ENCODE assay signal across 8 cellular contexts in the genomic region with DNA sequence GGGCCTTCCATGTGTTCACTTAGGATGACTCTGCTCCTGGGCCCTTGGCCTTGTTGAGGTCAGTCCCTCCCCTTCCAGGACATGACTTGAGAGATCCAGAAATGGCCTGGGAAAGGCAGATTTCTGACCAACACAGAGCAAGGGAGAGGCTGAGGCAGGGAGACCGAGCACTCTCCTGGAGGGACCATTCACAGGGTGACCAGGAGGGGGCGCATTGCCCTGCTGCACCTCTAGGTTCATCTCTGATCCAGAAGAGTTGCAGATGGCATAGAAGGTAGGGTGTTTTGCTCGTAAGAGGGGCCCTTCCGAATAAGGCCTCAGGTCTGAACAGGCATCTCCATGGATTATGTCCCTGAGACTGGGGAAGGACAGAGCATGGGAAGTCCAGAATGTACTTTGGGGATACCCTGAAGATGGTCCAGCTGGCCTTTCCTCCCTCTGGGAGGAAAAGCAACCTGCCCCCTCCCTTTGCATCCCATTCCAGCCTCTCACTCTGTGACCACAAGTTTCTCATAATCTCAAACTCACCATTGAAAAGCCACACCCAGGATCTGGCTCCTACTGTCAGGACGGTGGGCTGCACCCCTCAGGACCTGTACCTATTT. TPM values are rescaled to one million over a fixed set of nuclear protein-coding genes. Genes with fewer than 3 reads are reported as not detected.
DNase-seq lines count a peak whose midpoint lies in the region; ATAC-seq, FAIRE-seq and TF ChIP-seq lines count a peak whose summit lies in the region.

No MANE protein-coding gene starts in this region.

- dilution Hi-C loops in endothelial cell of umbilical vein (cut with MboI; ENCODE audit: extremely low pct_ligation_motif_present, low sequenced_read_pairs), result no loop called here

- peak; percentile 77 for FAIRE-seq in endothelial cell of umbilical vein (lab: Jason Lieb, UNC)

- ATAC-seq in Right ventricle myocardium inferior (peak; percentile 62), psoas muscle (peak in 3 of 4 donors; percentile 38 to 66 (median 43)), HG03196 (IDR thresholded peaks at IDR 0.05; ENCODE audit: unreplicated experiment) (no peak), HG02642 (IDR thresholded peaks at IDR 0.05; ENCODE audit: poor library complexity, unreplicated experiment) (no peak), HG02884 (IDR thresholded peaks at IDR 0.05; ENCODE audit: unreplicated experiment) (no peak)

- H3K27me3 ChIP-seq in right atrium auricular region (no peaks in the 10 kb centered on the region), endothelial cell of umbilical vein (ENCODE audit: control insufficient read depth in 2 of 2, insufficient read depth in 2 of 2, low read length in 2 of 2) (peaks cover 13 to 14% of the 10 kb centered on the region in 2 experiments), psoas muscle (ENCODE audit: insufficient read depth in 3 of 3, low read length in 2 of 3) (peaks cover 0 to 5% (median 1%) of the 10 kb centered on the region in 3 donors)

- CTCF ChIA-PET in endothelial cell of umbilical vein (lab: Charles Lee), result interaction anchor here (1.5 to 6.2 kb wide), 6 partner anchors 8 to 299 kb away, joined by 3 to 104 read pairs (median 21); no protein-coding TSS in a partner anchor

- no peaks in the 10 kb centered on the region for H4K20me1 ChIP-seq in endothelial cell of umbilical vein (replicated peaks; ENCODE audit: control insufficient read depth, extremely low read depth, insufficient read depth, low read length)

- WGBS in psoas muscle, 3 donors, result 57 to 68% (median 64%) methylated on average over 5 of the region's 5 CpGs

- no TSS peak for BruUV-seq in endothelial cell of umbilical vein (replicated peaks; lab: Mats Ljungman, UMichigan)

- H3K27ac ChIP-seq in right atrium auricular region (no peak overlapping the region), endothelial cell of umbilical vein (ENCODE audit: insufficient read depth, low read depth, low read length) (no peak overlapping the region), psoas muscle (no peak overlapping the region)

- no peak overlapping the region for H3K9ac ChIP-seq in endothelial cell of umbilical vein (replicated peaks; ENCODE audit: extremely low read depth, insufficient read depth, low read length)

- peaks cover 0 to 7% of the 10 kb centered on the region in 2 donors for H3K4me1 ChIP-seq in right atrium auricular region
- H3K4me1 ChIP-seq in endothelial cell of umbilical vein (ENCODE audit: control insufficient read depth, extremely low read depth, insufficient read depth, low read length), result no peaks in the 10 kb centered on the region
- H3K4me1 ChIP-seq in psoas muscle, result no peaks in the 10 kb centered on the region

- no peak overlapping the region for H3K4me3 ChIP-seq in right atrium auricular region
- no peak overlapping the region for H3K4me3 ChIP-seq in endothelial cell of umbilical vein (replicated peaks in 1 of 3; ENCODE audit: insufficient read depth in 1 of 3, low read depth in 1 of 3, low read length in 3 of 3)
- no peak overlapping the region for H3K4me3 ChIP-seq in psoas muscle

- H2AFZ ChIP-seq in endothelial cell of umbilical vein (ENCODE audit: low read depth, low read length), result no peak overlapping the region

- TF ChIP-seq CTCF in right atrium auricular region (IDR thresholded peaks at IDR 0.05) (peak in 1 of 2 donors; percentile 62), endothelial cell of umbilical vein (IDR thresholded peaks at IDR 0.05; ENCODE audit: extremely low read depth in 1 of 2, insufficient read depth in 1 of 2, low read depth in 1 of 2, low read length in 2 of 2) (peak; percentile 76 to 82), psoas muscle (IDR thresholded peaks at IDR 0.05) (peak; percentile 30)

- intact Hi-C loops in Right ventricle myocardium inferior (cut with DNase I) (loop anchor here (2.0 to 5.0 kb wide), 5 partner anchors 105 to 290 kb away; a partner anchor contains a TSS), endothelial cell of umbilical vein (cut with micrococcal nuclease) (loop anchor here (1.0 to 5.0 kb wide), 3 partner anchors 137 to 990 kb away; no protein-coding TSS in a partner anchor), psoas muscle (cut with DNase I) (loop anchor here (1.0 to 10.0 kb wide), 5 partner anchors 102 to 270 kb away; a partner anchor contains a TSS)

- H3K9me3 ChIP-seq in right atrium auricular region, result no peaks in the 10 kb centered on the region
- no peaks in the 10 kb centered on the region for H3K9me3 ChIP-seq in endothelial cell of umbilical vein (replicated peaks; ENCODE audit: control insufficient read depth, insufficient read depth, low read length)
- no peaks in the 10 kb centered on the region for H3K9me3 ChIP-seq in psoas muscle

- POLR2A ChIA-PET in endothelial cell of umbilical vein (lab: Charles Lee), result no interaction called here

- no peak overlapping the region for H3K4me2 ChIP-seq in endothelial cell of umbilical vein (ENCODE audit: insufficient read depth, low read length)

- no peaks in the 10 kb centered on the region for H3K79me2 ChIP-seq in endothelial cell of umbilical vein (ENCODE audit: control insufficient read depth, insufficient read depth, low read length)

- no peak for TF ChIP-seq POLR2A in endothelial cell of umbilical vein (IDR thresholded peaks at IDR 0.05; ENCODE audit: low read depth, low read length)

- DNase-seq in Right ventricle myocardium inferior (ENCODE audit: missing footprints) (no peak), right atrium auricular region (ENCODE audit: low spot score) (no peak), RPMI8226 (peak; percentile 44), endothelial cell of umbilical vein (ENCODE audit: low read depth, low spot score) (peak; percentile 15), psoas muscle (no peak)

- H3K9me1 ChIP-seq in endothelial cell of umbilical vein (replicated peaks; ENCODE audit: control insufficient read depth, extremely low read depth, insufficient read depth, low read length), result no peaks in the 10 kb centered on the region

- no peaks in the 10 kb centered on the region for H3K36me3 ChIP-seq in right atrium auricular region
- H3K36me3 ChIP-seq in endothelial cell of umbilical vein (ENCODE audit: control insufficient read depth in 2 of 2, extremely low read depth in 1 of 2, insufficient read depth in 2 of 2, low read length in 2 of 2), result no peaks in the 10 kb centered on the region
- no peaks in the 10 kb centered on the region for H3K36me3 ChIP-seq in psoas muscle (ENCODE audit: insufficient read depth in 1 of 2, low read depth in 1 of 2)

TF ChIP-seq in endothelial cell of umbilical vein, 7 proteins besides CTCF, POLR2A, EP300 and RAD21:
- TF ChIP-seq MYC (IDR thresholded peaks at IDR 0.05; ENCODE audit: low read depth, low read length) (no peak), POLR2AphosphoS5 (IDR thresholded peaks at IDR 0.05; ENCODE audit: insufficient read depth, low read depth, low read length) (no peak), FOS (IDR thresholded peaks at IDR 0.05; ENCODE audit: borderline replicate concordance, insufficient read depth, low read length) (no peak), JUN (IDR thresholded peaks at IDR 0.05; ENCODE audit: borderline replicate concordance, insufficient read depth, insufficient read length, low read depth) (no peak), EZH2 (IDR thresholded peaks at IDR 0.05; ENCODE audit: borderline replicate concordance, low read depth, low read length, severe bottlenecking) (no peak), GATA2 (IDR thresholded peaks at IDR 0.05; ENCODE audit: insufficient read depth, insufficient read length, low read depth, low read length) (no peak)
- TF ChIP-seq, protein P1, sequence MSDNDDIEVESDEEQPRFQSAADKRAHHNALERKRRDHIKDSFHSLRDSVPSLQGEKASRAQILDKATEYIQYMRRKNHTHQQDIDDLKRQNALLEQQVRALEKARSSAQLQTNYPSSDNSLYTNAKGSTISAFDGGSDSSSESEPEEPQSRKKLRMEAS (IDR thresholded peaks at IDR 0.05; ENCODE audit: insufficient read depth, insufficient read length), result no peak
TF ChIP-seq in endothelial cell of umbilical vein: peak in this region for 0.

RNA-seq across cellular contexts. Expression of a gene that starts 6.6 kb away (rescaled TPM):
- total RNA-seq in Right ventricle myocardium inferior, result not detected
- total RNA-seq in right atrium auricular region, result under 1 TPM in 1 of 2 donors, not detected in 1; 0.08 TPM
- total RNA-seq in endothelial cell of umbilical vein, result not detected in 2 replicates
- 0.01 TPM in 1 of 2 replicates, not detected in the other for polyA plus RNA-seq in endothelial cell of umbilical vein
- 0.01 TPM in 1 of 2 replicates, not detected in the other for polyA plus RNA-seq in endothelial cell of umbilical vein (2011; cell fraction: cytosol; rRNA removed)
- polyA plus RNA-seq in endothelial cell of umbilical vein (2011; cell fraction: nucleus; rRNA removed), result 0.03 TPM in 1 of 2 replicates, not detected in the other
- polyA plus RNA-seq in endothelial cell of umbilical vein (2012), result not detected in 2 replicates
- 0.08 TPM in 1 of 2 replicates, not detected in the other for polyA minus RNA-seq in endothelial cell of umbilical vein
- polyA minus RNA-seq in endothelial cell of umbilical vein (2011; cell fraction: cytosol; rRNA and poly(A)+ RNA removed), result 1.6 TPM
- polyA minus RNA-seq in endothelial cell of umbilical vein (2011; cell fraction: nucleus; rRNA and poly(A)+ RNA removed), result not detected in 2 replicates
- total RNA-seq in psoas muscle, result under 1 TPM; 0.07 to 0.43 (median 0.28) TPM
- polyA plus RNA-seq in psoas muscle, result under 1 TPM; 0.03 to 0.25 (median 0.04) TPM

Comparison
In these comparisons a context has a peak if more than half of its experiments do, and no peak if none do; other contexts are left out.
1. ATAC-seq: peak in Right ventricle myocardium inferior (single experiment) and psoas muscle (3 of 4); none in HG03196 (single experiment), HG02642 (single experiment) and HG02884 (single experiment).
2. DNase-seq: peak in RPMI8226 (single experiment) and endothelial cell of umbilical vein (single experiment); none in Right ventricle myocardium inferior (single experiment), right atrium auricular region (single experiment) and psoas muscle (0 of 2).